ENCODE assay signal across 23 cellular contexts in the genomic region with DNA sequence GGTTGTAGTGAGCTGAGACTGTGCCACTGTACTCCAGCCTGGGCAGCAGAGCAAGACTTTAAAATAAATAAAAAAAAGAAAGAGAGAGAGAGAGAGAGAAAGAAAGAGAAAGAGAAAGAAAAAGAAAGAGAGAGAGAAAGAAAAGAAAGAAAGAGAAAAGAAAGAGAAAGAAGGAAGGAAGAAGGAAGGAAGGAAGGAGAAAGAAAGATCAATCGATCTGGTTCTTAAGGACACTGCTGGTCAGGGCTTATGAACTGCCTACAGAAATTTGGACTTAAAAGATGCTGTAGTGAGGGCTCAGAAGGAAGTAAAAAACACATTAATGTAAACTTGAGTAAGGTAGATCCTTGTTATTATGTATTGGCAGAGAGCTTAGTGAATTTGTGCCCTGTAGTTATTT.
DNase-seq lines count a peak whose midpoint lies in the region; ATAC-seq, FAIRE-seq and TF ChIP-seq lines count a peak whose summit lies in the region.
"Had no signal": no experiment of that assay in that cellular context is flagged by ENCODE, and none has a peak within 500 bp of the region (broad histone marks: within the 10 kb centered on the region; RNA-seq: fewer than 3 reads in every experiment).

No MANE protein-coding gene starts in this region.

- TF ChIP-seq RAD21 in K562 (CRISPR knock-in tag; conservative IDR thresholded peaks at IDR 0.05 in 1 of 2, IDR thresholded peaks at IDR 0.05 in 1 of 2) = no peak

- TF ChIP-seq EP300 in K562 (IDR thresholded peaks at IDR 0.05; ENCODE audit: low read length) = no peak

- no peaks in the 10 kb centered on the region for H3K9me1 ChIP-seq in K562 (ENCODE audit: control insufficient read depth, insufficient read depth, low read length)

- POLR2A ChIA-PET in activated CD8-positive, alpha-beta T cell treated with anti-CD3 and anti-CD28 coated beads for 36 hours (lab: Charles Lee) = no interaction called here
- POLR2A ChIA-PET in activated CD8-positive, alpha-beta T cell treated with anti-CD3 and anti-CD28 coated beads, Interleukin-2, amount 10 ng/mL, durations not matched to agents 7 days and 5 days (lab: Charles Lee) = no interaction called here
- POLR2A ChIA-PET in K562 (lab: Yijun Ruan, JAX) = interaction anchor here (1.0 to 1.5 kb wide), 3 partner anchors 10 to 13 kb away, joined by 3 to 5 read pairs (median 4); no protein-coding TSS in a partner anchor

- H3K4me1 ChIP-seq in K562 (replicated peaks in 1 of 2; ENCODE audit: control insufficient read depth in 2 of 2, insufficient read depth in 2 of 2, low read length in 2 of 2) = no peaks in the 10 kb centered on the region
- H3K4me1 ChIP-seq: A549, BE2C, BLaER1 had no signal

- no peak overlapping the region for H3K4me3 ChIP-seq in K562
- H3K4me3 ChIP-seq: A549, BLaER1 had no signal

- no peaks in the 10 kb centered on the region for H3K79me2 ChIP-seq in K562 (ENCODE audit: control insufficient read depth, insufficient read depth, low read length)

- no TSS peak for BruUV-seq in K562 (replicated peaks; lab: Mats Ljungman, UMichigan)

- no peak overlapping the region for H3K27ac ChIP-seq in K562 (ENCODE audit: extremely low read depth, low read depth, low read length)
- H3K27ac ChIP-seq: 22Rv1, A549, BLaER1 had no signal

- no peak overlapping the region for H3K4me3 Mint-ChIP-seq in activated CD8-positive, alpha-beta T cell treated with anti-CD3 and anti-CD28 coated beads for 36 hours
- no peak overlapping the region for H3K4me3 Mint-ChIP-seq in activated CD8-positive, alpha-beta T cell treated with anti-CD3 and anti-CD28 coated beads, Interleukin-2, amount 10 ng/mL, durations not matched to agents 7 days and 5 days
- H3K4me3 Mint-ChIP-seq: CD14-positive monocyte; CD4-positive, alpha-beta memory T cell; CD4-positive, CD25-positive, alpha-beta regulatory T cell; CD8-positive, alpha-beta memory T cell had no signal

- no peaks in the 10 kb centered on the region for H4K20me1 ChIP-seq in K562 (replicated peaks; ENCODE audit: control insufficient read depth, insufficient read depth, low read length)
- H4K20me1 ChIP-seq: BLaER1 had no signal

- peaks cover 21% of the 10 kb centered on the region; the same call in 2 of the 3 replicates for H3K36me3 ChIP-seq in K562 (ENCODE audit: control insufficient read depth, insufficient read depth, low read length)
- H3K36me3 ChIP-seq: BE2C had no signal

- no peak for ATAC-seq in activated CD8-positive, alpha-beta T cell treated with anti-CD3 and anti-CD28 coated beads for 36 hours
- no peak for ATAC-seq in activated CD8-positive, alpha-beta T cell treated with anti-CD3 and anti-CD28 coated beads, Interleukin-2, amount 10 ng/mL, durations not matched to agents 7 days and 5 days
- no peak for ATAC-seq in K562
- ATAC-seq in GM18868 (IDR thresholded peaks at IDR 0.05; ENCODE audit: unreplicated experiment) = no peak
- ATAC-seq: A549 had no signal

- no peaks in the 10 kb centered on the region for H3K27me3 Mint-ChIP-seq in activated CD8-positive, alpha-beta T cell treated with anti-CD3 and anti-CD28 coated beads for 36 hours
- no peaks in the 10 kb centered on the region for H3K27me3 Mint-ChIP-seq in activated CD8-positive, alpha-beta T cell treated with anti-CD3 and anti-CD28 coated beads, Interleukin-2, amount 10 ng/mL, durations not matched to agents 7 days and 5 days (ENCODE audit: low read depth)
- H3K27me3 Mint-ChIP-seq: CD4-positive, alpha-beta memory T cell; CD4-positive, CD25-positive, alpha-beta regulatory T cell; CD8-positive, alpha-beta memory T cell had no signal

- peaks cover 5% of the 10 kb centered on the region for H3K9me3 Mint-ChIP-seq in activated CD8-positive, alpha-beta T cell treated with anti-CD3 and anti-CD28 coated beads for 36 hours
- no peaks in the 10 kb centered on the region for H3K9me3 Mint-ChIP-seq in activated CD8-positive, alpha-beta T cell treated with anti-CD3 and anti-CD28 coated beads, Interleukin-2, amount 10 ng/mL, durations not matched to agents 7 days and 5 days (ENCODE audit: insufficient read depth)

- H3K27ac Mint-ChIP-seq in activated CD8-positive, alpha-beta T cell treated with anti-CD3 and anti-CD28 coated beads for 36 hours = no peak overlapping the region
- H3K27ac Mint-ChIP-seq in activated CD8-positive, alpha-beta T cell treated with anti-CD3 and anti-CD28 coated beads, Interleukin-2, amount 10 ng/mL, durations not matched to agents 7 days and 5 days = no peak overlapping the region
- H3K27ac Mint-ChIP-seq: CD4-positive, alpha-beta memory T cell; CD4-positive, CD25-positive, alpha-beta regulatory T cell; CD8-positive, alpha-beta memory T cell had no signal

- peak; percentile 11 for TF ChIP-seq CTCF in activated CD8-positive, alpha-beta T cell treated with anti-CD3 and anti-CD28 coated beads for 36 hours (IDR thresholded peaks at IDR 0.05)
- TF ChIP-seq CTCF in K562 (IDR thresholded peaks at IDR 0.05 in 2 of 3, conservative IDR thresholded peaks at IDR 0.05 in 1 of 3; ENCODE audit: insufficient read depth in 2 of 3, low read depth in 1 of 3, low read length in 3 of 3) = no peak

- no peaks in the 10 kb centered on the region for H3K4me1 Mint-ChIP-seq in activated CD8-positive, alpha-beta T cell treated with anti-CD3 and anti-CD28 coated beads for 36 hours (ENCODE audit: low read depth)
- no peaks in the 10 kb centered on the region for H3K4me1 Mint-ChIP-seq in activated CD8-positive, alpha-beta T cell treated with anti-CD3 and anti-CD28 coated beads, Interleukin-2, amount 10 ng/mL, durations not matched to agents 7 days and 5 days (ENCODE audit: low read depth)
- H3K4me1 Mint-ChIP-seq: CD14-positive monocyte; CD4-positive, alpha-beta memory T cell; CD8-positive, alpha-beta memory T cell had no signal

- TF ChIP-seq POLR2A in K562 (conservative IDR thresholded peaks at IDR 0.05) = no peak

- no peak overlapping the region for H3K9ac ChIP-seq in K562 (ENCODE audit: insufficient read depth in 1 of 2, low read depth in 2 of 2, low read length in 2 of 2)
- H3K9ac ChIP-seq: BLaER1 had no signal

- no peak for FAIRE-seq in K562 (lab: Jason Lieb, UNC)
- FAIRE-seq: A549 had no signal

- intact Hi-C loops in activated CD8-positive, alpha-beta T cell treated with anti-CD3 and anti-CD28 coated beads for 36 hours (cut with micrococcal nuclease) = no loop called here
- intact Hi-C loops in K562 (cut with micrococcal nuclease) = no loop called here

- H3K27me3 ChIP-seq in K562 (ENCODE audit: control insufficient read depth in 2 of 2, insufficient read depth in 2 of 2, low read length in 2 of 2) = no peaks in the 10 kb centered on the region
- H3K27me3 ChIP-seq: BE2C, BLaER1 had no signal

- DNase-seq in activated CD8-positive, alpha-beta T cell treated with anti-CD3 and anti-CD28 coated beads for 36 hours = no peak
- DNase-seq in activated CD8-positive, alpha-beta T cell treated with anti-CD3 and anti-CD28 coated beads, Interleukin-2, amount 10 ng/mL, durations not matched to agents 7 days and 5 days = no peak
- no peak for DNase-seq in K562 (ENCODE audit: extremely low read depth in 1 of 4, low spot score in 3 of 4)
- DNase-seq in H4 (ENCODE audit: low spot score) = no peak
- DNase-seq: AML-193; BE2C; C1 segment of cervical spinal cord; CD4-positive, alpha-beta memory T cell; CD4-positive, CD25-positive, alpha-beta regulatory T cell; CD8-positive, alpha-beta memory T cell; COR-L47; DMS 273 treated with DMSO at 0.1 percent for 48 hours; DMS153; DMS53; DMS79; DND-41; EL; GDM1 had no signal

- WGBS in K562 (ENCODE audit: insufficient coverage, low coverage, missing lambda C conversion rate) = 62% methylated on average over 1 of the region's 1 CpG

- H3K9me3 ChIP-seq in K562 (replicated peaks; ENCODE audit: control insufficient read depth, insufficient read depth, low read depth, low read length) = no peaks in the 10 kb centered on the region
- H3K9me3 ChIP-seq: A549, BE2C had no signal

- in situ Hi-C loops in K562 (cut with MboI) = no loop called here

- peaks cover 45% of the 10 kb centered on the region for H3K36me3 Mint-ChIP-seq in activated CD8-positive, alpha-beta T cell treated with anti-CD3 and anti-CD28 coated beads for 36 hours (ENCODE audit: low read depth)
- peaks cover 29% of the 10 kb centered on the region for H3K36me3 Mint-ChIP-seq in activated CD8-positive, alpha-beta T cell treated with anti-CD3 and anti-CD28 coated beads, Interleukin-2, amount 10 ng/mL, durations not matched to agents 7 days and 5 days (ENCODE audit: low read depth)

- no peak overlapping the region for H3K4me2 ChIP-seq in K562 (ENCODE audit: insufficient read depth, low read length)
- H3K4me2 ChIP-seq: A549, BLaER1 had no signal

- CTCF ChIA-PET in activated CD8-positive, alpha-beta T cell treated with anti-CD3 and anti-CD28 coated beads for 36 hours (lab: Charles Lee) = no interaction called here
- CTCF ChIA-PET in activated CD8-positive, alpha-beta T cell treated with anti-CD3 and anti-CD28 coated beads, Interleukin-2, amount 10 ng/mL, durations not matched to agents 7 days and 5 days (lab: Charles Lee) = no interaction called here
- CTCF ChIA-PET in K562 (lab: Yijun Ruan, JAX; ENCODE audit: low intra/inter-chr PET ratio) = no interaction called here

- H2AFZ ChIP-seq in K562 (ENCODE audit: low read depth, low read length) = no peak overlapping the region

TF ChIP-seq in K562, 482 proteins besides CTCF, POLR2A, EP300 and RAD21:
- no peak for TF ChIP-seq BCL6 (CRISPR knock-in tag; IDR thresholded peaks at IDR 0.05)
- no peak for TF ChIP-seq POU5F1 (IDR thresholded peaks at IDR 0.05; ENCODE audit: borderline replicate concordance, low read depth, low read length, partially characterized antibody)
- TF ChIP-seq, protein P1, sequence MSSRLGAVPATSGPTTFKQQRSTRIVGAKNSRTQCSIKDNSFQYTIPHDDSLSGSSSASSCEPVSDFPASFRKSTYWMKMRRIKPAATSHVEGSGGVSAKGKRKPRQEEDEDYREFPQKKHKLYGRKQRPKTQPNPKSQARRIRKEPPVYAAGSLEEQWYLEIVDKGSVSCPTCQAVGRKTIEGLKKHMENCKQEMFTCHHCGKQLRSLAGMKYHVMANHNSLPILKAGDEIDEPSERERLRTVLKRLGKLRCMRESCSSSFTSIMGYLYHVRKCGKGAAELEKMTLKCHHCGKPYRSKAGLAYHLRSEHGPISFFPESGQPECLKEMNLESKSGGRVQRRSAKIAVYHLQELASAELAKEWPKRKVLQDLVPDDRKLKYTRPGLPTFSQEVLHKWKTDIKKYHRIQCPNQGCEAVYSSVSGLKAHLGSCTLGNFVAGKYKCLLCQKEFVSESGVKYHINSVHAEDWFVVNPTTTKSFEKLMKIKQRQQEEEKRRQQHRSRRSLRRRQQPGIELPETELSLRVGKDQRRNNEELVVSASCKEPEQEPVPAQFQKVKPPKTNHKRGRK (tag; IDR thresholded peaks at IDR 0.05) = peak; percentile 57
